Comparison of ENCODE assay signal across 19 cellular contexts in the genomic region with DNA sequence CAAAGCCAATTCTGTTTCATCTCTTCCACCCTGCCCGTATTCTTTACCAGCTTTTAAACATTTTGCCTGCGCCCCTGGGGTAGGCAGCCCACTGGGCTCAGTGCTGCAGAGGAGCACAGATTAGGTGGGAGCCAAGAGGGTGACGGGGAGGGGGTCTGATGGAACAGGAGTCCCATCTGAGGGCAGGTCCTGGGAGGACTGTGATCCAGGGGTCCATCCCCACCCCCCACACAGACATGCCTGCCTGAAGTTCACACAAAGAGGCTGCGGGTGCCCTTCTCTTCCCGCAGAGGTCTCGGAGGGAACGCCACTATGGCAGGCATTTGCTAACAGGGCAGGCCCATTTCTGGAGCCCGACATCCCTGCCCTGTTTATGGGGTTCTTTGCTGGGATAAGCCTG. TPM values are rescaled to one million over a fixed set of nuclear protein-coding genes. Genes with fewer than 3 reads are reported as not detected.
A peak's percentile ranks its signal among the peaks of the same experiment; 100 is the strongest.
DNase-seq lines count a peak whose midpoint lies in the region; ATAC-seq and TF ChIP-seq lines count a peak whose summit lies in the region.
"Had no signal": no experiment of that assay in that cellular context is flagged by ENCODE, and none has a peak within 500 bp of the region (broad histone marks: within the 10 kb centered on the region; RNA-seq: fewer than 3 reads in every experiment).

No MANE protein-coding gene starts in this region.

- DNase-seq in activated CD4-positive, alpha-beta memory T cell treated with anti-CD3 and anti-CD28 coated beads, Interleukin-2, amount 10 ng/mL, durations not matched to agents 7 days and 5 days, result peak; percentile 10
- no peak for DNase-seq in activated CD4-positive, alpha-beta memory T cell treated with anti-CD3 and anti-CD28 coated beads for 36 hours
- DNase-seq in fibroblast of lung (ENCODE audit: low read depth in 2 of 2) (no peak), osteoblast (ENCODE audit: insufficient read length, low spot score, missing footprints) (peak; percentile 87), upper lobe of right lung (no peak), NCI-H774 (lab: John Stamatoyannopoulos, UW) (no peak)
- no peak for DNase-seq in activated CD4-positive, alpha-beta T cell treated with anti-CD3 and anti-CD28 coated beads, Interleukin-2, amount 10 ng/mL, durations not matched to agents 7 days and 5 days
- DNase-seq: caudate nucleus; CD4-positive, alpha-beta memory T cell; esophagus squamous epithelium; NCI-H2081 had no signal

- no peak overlapping the region for H3K27ac Mint-ChIP-seq in activated CD4-positive, alpha-beta memory T cell treated with anti-CD3 and anti-CD28 coated beads, Interleukin-2, amount 10 ng/mL, durations not matched to agents 7 days and 5 days
- H3K27ac Mint-ChIP-seq in activated CD4-positive, alpha-beta memory T cell treated with anti-CD3 and anti-CD28 coated beads for 36 hours, result no peak overlapping the region
- H3K27ac Mint-ChIP-seq in activated CD4-positive, alpha-beta T cell treated with anti-CD3 and anti-CD28 coated beads, Interleukin-2, amount 10 ng/mL, durations not matched to agents 7 days and 5 days, result no peak overlapping the region
- H3K27ac Mint-ChIP-seq: activated naive CD4-positive, alpha-beta T cell treated with anti-CD3 and anti-CD28 coated beads, Interleukin-2, amount 50 U/mL, for 24 hours; stimulated activated effector memory CD8-positive, alpha-beta T cell treated with anti-CD3 and anti-CD28 coated beads, Interleukin-12 subunit alpha, Interleukin-12 subunit beta, amount 100 ng/mL, for 72 hours had no signal

- no peak overlapping the region for H3K9ac ChIP-seq in fibroblast of lung (ENCODE audit: insufficient read depth, low read length)

- no peaks in the 10 kb centered on the region for H3K9me3 Mint-ChIP-seq in activated CD4-positive, alpha-beta memory T cell treated with anti-CD3 and anti-CD28 coated beads, Interleukin-2, amount 10 ng/mL, durations not matched to agents 7 days and 5 days
- H3K9me3 Mint-ChIP-seq in activated CD4-positive, alpha-beta memory T cell treated with anti-CD3 and anti-CD28 coated beads for 36 hours, result no peaks in the 10 kb centered on the region
- H3K9me3 Mint-ChIP-seq in activated CD4-positive, alpha-beta T cell treated with anti-CD3 and anti-CD28 coated beads, Interleukin-2, amount 10 ng/mL, durations not matched to agents 7 days and 5 days, result no peaks in the 10 kb centered on the region
- H3K9me3 Mint-ChIP-seq: activated naive CD4-positive, alpha-beta T cell treated with anti-CD3 and anti-CD28 coated beads, Interleukin-2, amount 50 U/mL, for 24 hours; CD4-positive, alpha-beta memory T cell; stimulated activated effector memory CD8-positive, alpha-beta T cell treated with anti-CD3 and anti-CD28 coated beads, Interleukin-12 subunit alpha, Interleukin-12 subunit beta, amount 100 ng/mL, for 72 hours had no signal

- no peak overlapping the region for H3K4me3 Mint-ChIP-seq in activated CD4-positive, alpha-beta memory T cell treated with anti-CD3 and anti-CD28 coated beads, Interleukin-2, amount 10 ng/mL, durations not matched to agents 7 days and 5 days
- no peak overlapping the region for H3K4me3 Mint-ChIP-seq in activated CD4-positive, alpha-beta memory T cell treated with anti-CD3 and anti-CD28 coated beads for 36 hours
- H3K4me3 Mint-ChIP-seq in activated CD4-positive, alpha-beta T cell treated with anti-CD3 and anti-CD28 coated beads, Interleukin-2, amount 10 ng/mL, durations not matched to agents 7 days and 5 days, result no peak overlapping the region
- H3K4me3 Mint-ChIP-seq: activated naive CD4-positive, alpha-beta T cell treated with anti-CD3 and anti-CD28 coated beads, Interleukin-2, amount 50 U/mL, for 24 hours; CD4-positive, alpha-beta memory T cell; stimulated activated effector memory CD8-positive, alpha-beta T cell treated with anti-CD3 and anti-CD28 coated beads, Interleukin-12 subunit alpha, Interleukin-12 subunit beta, amount 100 ng/mL, for 72 hours had no signal

- H3K36me3 ChIP-seq in fibroblast of lung (ENCODE audit: control insufficient read depth, insufficient read depth, low read length) (no peaks in the 10 kb centered on the region), osteoblast (ENCODE audit: insufficient read depth, low read length) (no peaks in the 10 kb centered on the region), upper lobe of right lung (no peaks in the 10 kb centered on the region)
- H3K36me3 ChIP-seq: esophagus squamous epithelium had no signal

- TF ChIP-seq CTCF in fibroblast of lung (conservative IDR thresholded peaks at IDR 0.05 in 1 of 2, IDR thresholded peaks at IDR 0.05 in 1 of 2; ENCODE audit: low read depth in 1 of 2, low read length in 2 of 2), result no peak
- TF ChIP-seq CTCF in osteoblast (IDR thresholded peaks at IDR 0.05; ENCODE audit: extremely low read depth, low read depth, low read length), result no peak
- no peak for TF ChIP-seq CTCF in upper lobe of right lung (IDR thresholded peaks at IDR 0.05)

- no peaks in the 10 kb centered on the region for H3K27me3 Mint-ChIP-seq in activated CD4-positive, alpha-beta memory T cell treated with anti-CD3 and anti-CD28 coated beads, Interleukin-2, amount 10 ng/mL, durations not matched to agents 7 days and 5 days
- no peaks in the 10 kb centered on the region for H3K27me3 Mint-ChIP-seq in activated CD4-positive, alpha-beta memory T cell treated with anti-CD3 and anti-CD28 coated beads for 36 hours
- H3K27me3 Mint-ChIP-seq in activated CD4-positive, alpha-beta T cell treated with anti-CD3 and anti-CD28 coated beads, Interleukin-2, amount 10 ng/mL, durations not matched to agents 7 days and 5 days, result no peaks in the 10 kb centered on the region
- H3K27me3 Mint-ChIP-seq: activated naive CD4-positive, alpha-beta T cell treated with anti-CD3 and anti-CD28 coated beads, Interleukin-2, amount 50 U/mL, for 24 hours; CD4-positive, alpha-beta memory T cell had no signal

- peak overlapping the region; percentile 21 for H3K27ac ChIP-seq in fibroblast of lung (ENCODE audit: insufficient read depth, low read length)
- H3K27ac ChIP-seq in osteoblast (ENCODE audit: low read depth, low read length), result no peak overlapping the region
- H3K27ac ChIP-seq in upper lobe of right lung, result peak overlapping the region; percentile 47
- H3K27ac ChIP-seq: 22Rv1 had no signal

- H3K79me2 ChIP-seq in fibroblast of lung (ENCODE audit: control insufficient read depth, insufficient read depth, low read length) (no peaks in the 10 kb centered on the region), osteoblast (ENCODE audit: insufficient read depth, low read length) (no peaks in the 10 kb centered on the region)

- H3K4me1 ChIP-seq in fibroblast of lung (ENCODE audit: control insufficient read depth, extremely low read depth, insufficient read depth, low read length), result peaks cover 15% of the 10 kb centered on the region
- H3K4me1 ChIP-seq in osteoblast (ENCODE audit: insufficient read depth, low read length), result peaks cover 18% of the 10 kb centered on the region
- H3K4me1 ChIP-seq in upper lobe of right lung, result peaks cover 36% of the 10 kb centered on the region

- H3K27me3 ChIP-seq in fibroblast of lung (ENCODE audit: control insufficient read depth, insufficient read depth, low read length), result no peaks in the 10 kb centered on the region
- H3K27me3 ChIP-seq in osteoblast (ENCODE audit: insufficient read depth, low read length), result no peaks in the 10 kb centered on the region
- no peaks in the 10 kb centered on the region for H3K27me3 ChIP-seq in upper lobe of right lung
- H3K27me3 ChIP-seq: esophagus squamous epithelium had no signal

- peak overlapping the region; percentile 25 for H3K4me2 ChIP-seq in fibroblast of lung (ENCODE audit: extremely low read depth, insufficient read depth, low read length)
- no peak overlapping the region for H3K4me2 ChIP-seq in osteoblast (ENCODE audit: insufficient read depth, low read length)

- POLR2A ChIA-PET in activated CD4-positive, alpha-beta memory T cell treated with anti-CD3 and anti-CD28 coated beads, Interleukin-2, amount 10 ng/mL, durations not matched to agents 7 days and 5 days (lab: Charles Lee), result no interaction called here
- POLR2A ChIA-PET in activated CD4-positive, alpha-beta memory T cell treated with anti-CD3 and anti-CD28 coated beads for 36 hours (lab: Charles Lee), result no interaction called here
- POLR2A ChIA-PET in activated CD4-positive, alpha-beta T cell treated with anti-CD3 and anti-CD28 coated beads, Interleukin-2, amount 10 ng/mL, durations not matched to agents 7 days and 5 days (lab: Charles Lee), result no interaction called here

- H3K4me3 ChIP-seq in fibroblast of lung (replicated peaks in 1 of 4; ENCODE audit: control extremely low read depth in 1 of 4, insufficient read depth in 1 of 4, low read depth in 3 of 4, low read length in 4 of 4), result no peak overlapping the region
- H3K4me3 ChIP-seq in osteoblast (ENCODE audit: insufficient read depth, low read length), result no peak overlapping the region
- H3K4me3 ChIP-seq in upper lobe of right lung, result no peak overlapping the region
- H3K4me3 ChIP-seq: esophagus squamous epithelium had no signal

- H4K20me1 ChIP-seq in fibroblast of lung (ENCODE audit: control insufficient read depth, extremely low read depth, insufficient read depth, low read length) (no peaks in the 10 kb centered on the region), osteoblast (ENCODE audit: insufficient read depth, low read length) (no peaks in the 10 kb centered on the region)

- CTCF ChIA-PET in activated CD4-positive, alpha-beta memory T cell treated with anti-CD3 and anti-CD28 coated beads, Interleukin-2, amount 10 ng/mL, durations not matched to agents 7 days and 5 days (lab: Charles Lee), result no interaction called here
- CTCF ChIA-PET in activated CD4-positive, alpha-beta memory T cell treated with anti-CD3 and anti-CD28 coated beads for 36 hours (lab: Charles Lee), result no interaction called here
- CTCF ChIA-PET in activated CD4-positive, alpha-beta T cell treated with anti-CD3 and anti-CD28 coated beads, Interleukin-2, amount 10 ng/mL, durations not matched to agents 7 days and 5 days (lab: Charles Lee), result interaction anchor here (3.0 kb wide), 1 partner anchor 11 kb away, joined by 17 read pairs; no protein-coding TSS in a partner anchor

- intact Hi-C loops in activated CD4-positive, alpha-beta memory T cell treated with anti-CD3 and anti-CD28 coated beads for 36 hours (cut with micrococcal nuclease), result no loop called here
- intact Hi-C loops in upper lobe of right lung (cut with DNase I), result no loop called here

- H3K36me3 Mint-ChIP-seq in activated CD4-positive, alpha-beta memory T cell treated with anti-CD3 and anti-CD28 coated beads, Interleukin-2, amount 10 ng/mL, durations not matched to agents 7 days and 5 days (ENCODE audit: low read depth), result no peaks in the 10 kb centered on the region
- H3K36me3 Mint-ChIP-seq in activated CD4-positive, alpha-beta memory T cell treated with anti-CD3 and anti-CD28 coated beads for 36 hours, result no peaks in the 10 kb centered on the region
- no peaks in the 10 kb centered on the region for H3K36me3 Mint-ChIP-seq in activated CD4-positive, alpha-beta T cell treated with anti-CD3 and anti-CD28 coated beads, Interleukin-2, amount 10 ng/mL, durations not matched to agents 7 days and 5 days (ENCODE audit: low read depth)
- H3K36me3 Mint-ChIP-seq: activated naive CD4-positive, alpha-beta T cell treated with anti-CD3 and anti-CD28 coated beads, Interleukin-2, amount 50 U/mL, for 24 hours; CD4-positive, alpha-beta memory T cell had no signal

- H2AFZ ChIP-seq in fibroblast of lung (ENCODE audit: low read length) (peak overlapping the region; percentile 15), osteoblast (ENCODE audit: low read length) (no peak overlapping the region)

- ATAC-seq in upper lobe of right lung, result no peak
- no peak for ATAC-seq in HG02840 (IDR thresholded peaks at IDR 0.05; ENCODE audit: low FRiP score, unreplicated experiment)

- peaks cover 16% of the 10 kb centered on the region for H3K4me1 Mint-ChIP-seq in activated CD4-positive, alpha-beta memory T cell treated with anti-CD3 and anti-CD28 coated beads, Interleukin-2, amount 10 ng/mL, durations not matched to agents 7 days and 5 days
- H3K4me1 Mint-ChIP-seq in activated CD4-positive, alpha-beta memory T cell treated with anti-CD3 and anti-CD28 coated beads for 36 hours (ENCODE audit: low read depth), result peaks cover 12% of the 10 kb centered on the region
- H3K4me1 Mint-ChIP-seq in activated CD4-positive, alpha-beta T cell treated with anti-CD3 and anti-CD28 coated beads, Interleukin-2, amount 10 ng/mL, durations not matched to agents 7 days and 5 days, result peaks cover 16% of the 10 kb centered on the region

- H3K9me3 ChIP-seq in fibroblast of lung (ENCODE audit: control insufficient read depth, insufficient read depth, low read depth, low read length), result no peaks in the 10 kb centered on the region
- no peaks in the 10 kb centered on the region for H3K9me3 ChIP-seq in osteoblast (ENCODE audit: low read depth, low read length)
- no peaks in the 10 kb centered on the region for H3K9me3 ChIP-seq in upper lobe of right lung
- H3K9me3 ChIP-seq: esophagus squamous epithelium had no signal

RNA-seq across cellular contexts. Expression of gene VASH1, which starts 12.7 kb away (rescaled TPM):
- total RNA-seq in activated CD4-positive, alpha-beta memory T cell treated with anti-CD3 and anti-CD28 coated beads, Interleukin-2, amount 10 ng/mL, durations not matched to agents 7 days and 5 days, result 1 to 10 TPM; 2.5 to 2.6 TPM
- 1 to 10 TPM; 6.1 TPM for total RNA-seq in activated CD4-positive, alpha-beta memory T cell treated with anti-CD3 and anti-CD28 coated beads for 36 hours
- 4.5 and 6.2 TPM in 2 replicates for total RNA-seq in fibroblast of lung
- polyA plus RNA-seq in fibroblast of lung, result 2.5 and 3.0 TPM in 2 replicates
- polyA plus RNA-seq in fibroblast of lung (2012), result 5.0 and 6.2 TPM in 2 replicates
- 6.0 and 8.4 TPM in 2 replicates for polyA minus RNA-seq in fibroblast of lung (ENCODE audit: low replicate concordance)
- 4.0 and 5.6 TPM in 2 replicates for total RNA-seq in osteoblast
- total RNA-seq in upper lobe of right lung, result 37.1 TPM
- total RNA-seq in activated CD4-positive, alpha-beta T cell treated with anti-CD3 and anti-CD28 coated beads, Interleukin-2, amount 10 ng/mL, durations not matched to agents 7 days and 5 days, result 1 to 10 TPM; 2.1 TPM
- total RNA-seq: HT-29 had no signal

RNA-seq across cellular contexts. Expression of gene ANGEL1, which starts 38.7 kb away (rescaled TPM):
- total RNA-seq in activated CD4-positive, alpha-beta memory T cell treated with anti-CD3 and anti-CD28 coated beads, Interleukin-2, amount 10 ng/mL, durations not matched to agents 7 days and 5 days, result 10 to 100 TPM in 1 of 2 experiments, 1 to 10 TPM in 1; 9.9 to 11.0 TPM
- total RNA-seq in activated CD4-positive, alpha-beta memory T cell treated with anti-CD3 and anti-CD28 coated beads for 36 hours, result 10 to 100 TPM; 14.6 to 15.9 TPM
- total RNA-seq in fibroblast of lung (5.1 and 6.6 TPM in 2 replicates), osteoblast (8.3 and 9.7 TPM in 2 replicates), upper lobe of right lung (24.1 TPM)
- polyA plus RNA-seq in fibroblast of lung, result 7.0 and 8.4 TPM in 2 replicates
- polyA plus RNA-seq in fibroblast of lung (2012), result 3.8 and 4.2 TPM in 2 replicates
- polyA minus RNA-seq in fibroblast of lung (ENCODE audit: low replicate concordance), result 28.7 and 82.8 TPM in 2 replicates
- total RNA-seq in activated CD4-positive, alpha-beta T cell treated with anti-CD3 and anti-CD28 coated beads, Interleukin-2, amount 10 ng/mL, durations not matched to agents 7 days and 5 days, result 10 to 100 TPM; 13.7 TPM

RNA-seq across cellular contexts. Expression of gene LRRC74A, which starts 52.3 kb away (rescaled TPM):
- total RNA-seq in activated CD4-positive, alpha-beta memory T cell treated with anti-CD3 and anti-CD28 coated beads, Interleukin-2, amount 10 ng/mL, durations not matched to agents 7 days and 5 days, result not detected
- total RNA-seq in activated CD4-positive, alpha-beta memory T cell treated with anti-CD3 and anti-CD28 coated beads for 36 hours, result not detected
- total RNA-seq in fibroblast of lung (not detected in 2 replicates), osteoblast (not detected in 2 replicates), upper lobe of right lung (not detected)
- polyA plus RNA-seq in fibroblast of lung, result not detected in 2 replicates
- not detected in 2 replicates for polyA plus RNA-seq in fibroblast of lung (2012)
- not detected in 2 replicates for polyA minus RNA-seq in fibroblast of lung (ENCODE audit: low replicate concordance)
- total RNA-seq in activated CD4-positive, alpha-beta T cell treated with anti-CD3 and anti-CD28 coated beads, Interleukin-2, amount 10 ng/mL, durations not matched to agents 7 days and 5 days, result not detected
- total RNA-seq: CD4-positive, alpha-beta memory T cell; esophagus squamous epithelium; HT-29; MCF 10A; renal cortical epithelial cell; SK-MEL-5 had no signal
- polyA plus RNA-seq: CD4-positive, alpha-beta memory T cell had no signal

Comparison
In these comparisons a context has a peak if more than half of its experiments do, and no peak if none do; other contexts are left out.
1. DNase-seq: peak in activated CD4-positive, alpha-beta memory T cell treated with anti-CD3 and anti-CD28 coated beads, Interleukin-2, amount 10 ng/mL, durations not matched to agents 7 days and 5 days (single experiment) and osteoblast (single experiment); none in activated CD4-positive, alpha-beta memory T cell treated with anti-CD3 and anti-CD28 coated beads for 36 hours (single experiment), fibroblast of lung (0 of 2), upper lobe of right lung (single experiment), activated CD4-positive, alpha-beta T cell treated with anti-CD3 and anti-CD28 coated beads, Interleukin-2, amount 10 ng/mL, durations not matched to agents 7 days and 5 days (single experiment) and NCI-H774 (single experiment).